In genomic region chr3:126307083-126307482, GRCh38 we compare ENCODE assay signal across 26 cellular contexts. TPM values are rescaled to one million over a fixed set of nuclear protein-coding genes. Genes with fewer than 3 reads are reported as not detected.
"Had no signal": no experiment of that assay in that cellular context is flagged by ENCODE, and none has a peak within 500 bp of the region (broad histone marks: within the 10 kb centered on the region; RNA-seq: fewer than 3 reads in every experiment).

No MANE protein-coding gene starts in this region.

- H3K36me3 ChIP-seq: ascending aorta, cardiac muscle cell, colonic mucosa, gastroesophageal sphincter, ovary, right atrium auricular region, transverse colon had no signal

- H3K4me1 Mint-ChIP-seq: activated B cell treated with CpG ODN at 0.5 μM for 24 hours; activated naive CD8-positive, alpha-beta T cell treated with anti-CD3 and anti-CD28 coated beads, Interleukin-2, amount 10 ng/mL, durations not matched to agents 7 days and 5 days; brain; immature natural killer cell; mesothelial cell of epicardium had no signal

- H3K27ac ChIP-seq: ascending aorta, cardiac muscle cell, colonic mucosa, dorsolateral prefrontal cortex, gastroesophageal sphincter, ovary, right atrium auricular region, transverse colon had no signal

- H3K4me3 ChIP-seq: ascending aorta, cardiac muscle cell, colonic mucosa, dorsolateral prefrontal cortex, gastroesophageal sphincter, ovary, right atrium auricular region, smooth muscle cell, transverse colon had no signal

- H3K4me1 ChIP-seq: ascending aorta, colonic mucosa, gastroesophageal sphincter, right atrium auricular region, transverse colon had no signal

- H3K4me3 Mint-ChIP-seq: activated B cell treated with CpG ODN at 0.5 μM for 24 hours; activated naive CD4-positive, alpha-beta T cell treated with anti-CD3 and anti-CD28 coated beads for 36 hours; activated naive CD8-positive, alpha-beta T cell treated with anti-CD3 and anti-CD28 coated beads, Interleukin-2, amount 10 ng/mL, durations not matched to agents 7 days and 5 days; activated T-helper 1 cell treated with anti-CD3 and anti-CD28 coated beads, Interleukin-12 subunit alpha, Interleukin-12 subunit beta, Interleukin-2, Interleukin-4 antibody, amounts not matched to agents 30 ng/mL and 10 ng/mL and 1 ng/mL, durations not matched to agents 14 hours and 24 hours and 36 hours; brain; immature natural killer cell; mesothelial cell of epicardium; naive thymus-derived CD8-positive, alpha-beta T cell had no signal

- DNase-seq: activated B cell treated with CpG ODN at 0.5 μM for 24 hours; activated CD4-positive, alpha-beta T cell treated with anti-CD3 and anti-CD28 coated beads, Interleukin-2, amount 50 U/mL, for 4 hours; activated effector memory CD4-positive, alpha-beta T cell treated with anti-CD3 and anti-CD28 coated beads, Interleukin-2, amount 50 U/mL, for 16 hours; activated naive CD4-positive, alpha-beta T cell treated with anti-CD3 and anti-CD28 coated beads for 36 hours; activated naive CD8-positive, alpha-beta T cell treated with anti-CD3 and anti-CD28 coated beads, Interleukin-2, amount 10 ng/mL, durations not matched to agents 7 days and 5 days; activated T-cell treated with anti-CD3 and anti-CD28 coated beads, Interleukin-2, amount 50 U/mL, for 1 hour; cerebellar nuclear complex; colonic mucosa; dorsolateral prefrontal cortex; effector memory CD4-positive, alpha-beta T cell; hippocampal formation; immature natural killer cell; naive thymus-derived CD8-positive, alpha-beta T cell; stimulated activated naive CD4-positive, alpha-beta T cell treated with Interleukin-2 at 50 U/mL for 16 hours; transverse colon had no signal

- H3K27ac Mint-ChIP-seq: activated B cell treated with CpG ODN at 0.5 μM for 24 hours; activated naive CD4-positive, alpha-beta T cell treated with anti-CD3 and anti-CD28 coated beads for 36 hours; activated naive CD8-positive, alpha-beta T cell treated with anti-CD3 and anti-CD28 coated beads, Interleukin-2, amount 10 ng/mL, durations not matched to agents 7 days and 5 days; activated T-helper 1 cell treated with anti-CD3 and anti-CD28 coated beads, Interleukin-12 subunit alpha, Interleukin-12 subunit beta, Interleukin-2, Interleukin-4 antibody, amounts not matched to agents 30 ng/mL and 10 ng/mL and 1 ng/mL, durations not matched to agents 14 hours and 24 hours and 36 hours; brain; immature natural killer cell; mesothelial cell of epicardium; naive thymus-derived CD8-positive, alpha-beta T cell had no signal

- H3K36me3 Mint-ChIP-seq: activated naive CD8-positive, alpha-beta T cell treated with anti-CD3 and anti-CD28 coated beads, Interleukin-2, amount 10 ng/mL, durations not matched to agents 7 days and 5 days; brain; immature natural killer cell; mesothelial cell of epicardium had no signal

- H3K9me3 ChIP-seq: colonic mucosa, ovary had no signal

- H3K27me3 Mint-ChIP-seq: activated B cell treated with CpG ODN at 0.5 μM for 24 hours had no signal

- H3K27me3 ChIP-seq: ascending aorta, cardiac muscle cell, colonic mucosa, dorsolateral prefrontal cortex, gastroesophageal sphincter, ovary, right atrium auricular region, transverse colon had no signal

- H3K4me2 ChIP-seq: smooth muscle cell had no signal

RNA-seq across cellular contexts. Expression of gene KLF15, which starts 50.1 kb away (rescaled TPM):
- total RNA-seq: epithelial cell of proximal tubule; smooth muscle cell; T-helper 2 cell treated with Interferon-gamma antibody and Interleukin-4, amounts not matched to agents 100 ng/mL and 5 ng/mL, for 36 hours had no signal
